Comparison of ENCODE assay signal across 9 cellular contexts in genomic region chr1:8407652-8408051, GRCh38.
A peak's percentile ranks its signal among the peaks of the same experiment; 100 is the strongest.
DNase-seq lines count a peak whose midpoint lies in the region; ATAC-seq and TF ChIP-seq lines count a peak whose summit lies in the region.
"Had no signal": no experiment of that assay in that cellular context is flagged by ENCODE, and none has a peak within 500 bp of the region (broad histone marks: within the 10 kb centered on the region; RNA-seq: fewer than 3 reads in every experiment).

No MANE protein-coding gene starts in this region.

- H3K27ac Mint-ChIP-seq in neural crest cell (ENCODE audit: unreplicated experiment): peak overlapping the region; percentile 54

- intact Hi-C loops in left ventricle myocardium superior (cut with micrococcal nuclease) (loop anchor here (5.0 kb wide), 1 partner anchor 35 kb away; no protein-coding TSS in a partner anchor), uterus (cut with DNase I; ENCODE audit: low total_unique reads) (no loop called here)

- no peak for TF ChIP-seq CTCF in cardiac muscle cell (IDR thresholded peaks at IDR 0.05; ENCODE audit: low read depth, low read length)
- no peak for TF ChIP-seq CTCF in neural crest cell (conservative IDR thresholded peaks at IDR 0.05)
- no peak for TF ChIP-seq CTCF in uterus (IDR thresholded peaks at IDR 0.05)

- H3K4me3 ChIP-seq in cardiac muscle cell (no peak overlapping the region), uterus (no peak overlapping the region)
- H3K4me3 ChIP-seq in effector memory CD4-positive, alpha-beta T cell (ENCODE audit: insufficient read depth, low read depth, low read length, poor library complexity, severe bottlenecking): peak overlapping the region; percentile 19

- no peaks in the 10 kb centered on the region for H3K9me3 Mint-ChIP-seq in neural crest cell

- peaks cover 53% of the 10 kb centered on the region for H3K4me1 Mint-ChIP-seq in neural crest cell

- H3K4me3 Mint-ChIP-seq in neural crest cell: peak overlapping the region; percentile 52

- peaks cover 13% of the 10 kb centered on the region for H3K36me3 Mint-ChIP-seq in neural crest cell (ENCODE audit: low read depth)

- peak overlapping the region; percentile 50 for H3K27ac ChIP-seq in cardiac muscle cell
- no peak overlapping the region for H3K27ac ChIP-seq in effector memory CD4-positive, alpha-beta T cell (ENCODE audit: insufficient read depth, low read length, poor library complexity, severe bottlenecking)
- peak overlapping the region; percentile 81 to 95 for H3K27ac ChIP-seq in uterus

- H3K27me3 ChIP-seq in cardiac muscle cell (no peaks in the 10 kb centered on the region), uterus (no peaks in the 10 kb centered on the region)
- H3K27me3 ChIP-seq in effector memory CD4-positive, alpha-beta T cell (replicated peaks; ENCODE audit: control insufficient read depth, insufficient read depth, low read length, poor library complexity, severe bottlenecking): no peaks in the 10 kb centered on the region

- H3K27me3 Mint-ChIP-seq in neural crest cell (ENCODE audit: low read depth): no peaks in the 10 kb centered on the region

- H3K36me3 ChIP-seq in cardiac muscle cell (no peaks in the 10 kb centered on the region), uterus (no peaks in the 10 kb centered on the region)
- H3K36me3 ChIP-seq in effector memory CD4-positive, alpha-beta T cell (ENCODE audit: control insufficient read depth, insufficient read depth, low read length): peaks cover 10% of the 10 kb centered on the region

- no peak for TF ChIP-seq POLR2A in uterus (IDR thresholded peaks at IDR 0.05)

- DNase-seq in cardiac muscle cell (ENCODE audit: low read depth in 1 of 2, low spot score in 1 of 2) (no peak), left ventricle myocardium superior (no peak), neural crest cell (ENCODE audit: low read depth, low spot score) (no peak), uterus (no peak), MV-4-11 (lab: John Stamatoyannopoulos, UW) (no peak), activated T-cell treated with anti-CD3 and anti-CD28 coated beads for 4 hours (no peak)
- no peak for DNase-seq in effector memory CD4-positive, alpha-beta T cell
- DNase-seq: NCI-H1105 had no signal

- ATAC-seq in left ventricle myocardium superior: no peak
- no peak for ATAC-seq in HG03095 (IDR thresholded peaks at IDR 0.05; ENCODE audit: unreplicated experiment)

- H3K9me3 ChIP-seq in cardiac muscle cell (ENCODE audit: low read depth) (no peaks in the 10 kb centered on the region), uterus (no peaks in the 10 kb centered on the region)
- no peaks in the 10 kb centered on the region for H3K9me3 ChIP-seq in effector memory CD4-positive, alpha-beta T cell (ENCODE audit: control insufficient read depth, low read length)

- H3K4me1 ChIP-seq in cardiac muscle cell (ENCODE audit: low read depth): peaks cover 31% of the 10 kb centered on the region
- peaks cover 38% of the 10 kb centered on the region for H3K4me1 ChIP-seq in effector memory CD4-positive, alpha-beta T cell (ENCODE audit: control insufficient read depth, insufficient read depth, low read length, poor library complexity, severe bottlenecking)
- peaks cover 30 to 32% of the 10 kb centered on the region in 2 donors for H3K4me1 ChIP-seq in uterus
